ENCODE assay signal across 10 cellular contexts in genomic region chrY:20576460-20576859, GRCh38. TPM values are rescaled to one million over a fixed set of nuclear protein-coding genes. Genes with fewer than 3 reads are reported as not detected.
DNase-seq lines count a peak whose midpoint lies in the region; ATAC-seq, FAIRE-seq and TF ChIP-seq lines count a peak whose summit lies in the region.
"Had no signal": no experiment of that assay in that cellular context is flagged by ENCODE, and none has a peak within 500 bp of the region (broad histone marks: within the 10 kb centered on the region; RNA-seq: fewer than 3 reads in every experiment).

No MANE protein-coding gene starts in this region.

- H3K27ac Mint-ChIP-seq in stimulated activated naive CD8-positive, alpha-beta T cell treated with anti-CD3 and anti-CD28 coated beads, Interleukin-15, Interleukin-2, amounts not matched to agents 100 ng/mL and 50 ng/mL, for 24 hours, result peak overlapping the region; percentile 93
- H3K27ac Mint-ChIP-seq in WTC11, result peak overlapping the region; percentile 85; the same call in 1 of the 2 replicates
- peak overlapping the region; percentile 62 for H3K27ac Mint-ChIP-seq in glutamatergic neuron (ENCODE audit: unreplicated experiment)

- CTCF ChIA-PET in WTC11 (lab: Charles Lee), result no interaction called here

- peak overlapping the region; percentile 76 for H3K4me3 ChIP-seq in urinary bladder (ENCODE audit: low read depth, low read length)
- no peak overlapping the region for H3K4me3 ChIP-seq in pancreas

- no peaks in the 10 kb centered on the region for H3K9me3 Mint-ChIP-seq in stimulated activated naive CD8-positive, alpha-beta T cell treated with anti-CD3 and anti-CD28 coated beads, Interleukin-15, Interleukin-2, amounts not matched to agents 100 ng/mL and 50 ng/mL, for 24 hours
- peaks cover 8% of the 10 kb centered on the region for H3K9me3 Mint-ChIP-seq in WTC11
- no peaks in the 10 kb centered on the region for H3K9me3 Mint-ChIP-seq in glutamatergic neuron (ENCODE audit: unreplicated experiment)

- H3K9me3 ChIP-seq in pancreas, result no peaks in the 10 kb centered on the region

- no peak for TF ChIP-seq CTCF in WTC11 (IDR thresholded peaks at IDR 0.05)
- TF ChIP-seq CTCF in glutamatergic neuron (IDR thresholded peaks at IDR 0.05; ENCODE audit: partially characterized antibody, unreplicated experiment), result peak; percentile 18
- no peak for TF ChIP-seq CTCF in pancreas (IDR thresholded peaks at IDR 0.05)

- H3K4me3 Mint-ChIP-seq in stimulated activated naive CD8-positive, alpha-beta T cell treated with anti-CD3 and anti-CD28 coated beads, Interleukin-15, Interleukin-2, amounts not matched to agents 100 ng/mL and 50 ng/mL, for 24 hours, result peak overlapping the region; percentile 90
- peak overlapping the region; percentile 85 for H3K4me3 Mint-ChIP-seq in WTC11
- H3K4me3 Mint-ChIP-seq in glutamatergic neuron (ENCODE audit: unreplicated experiment), result peak overlapping the region; percentile 91

- peaks cover under 1% of the 10 kb centered on the region for H3K36me3 Mint-ChIP-seq in stimulated activated naive CD8-positive, alpha-beta T cell treated with anti-CD3 and anti-CD28 coated beads, Interleukin-15, Interleukin-2, amounts not matched to agents 100 ng/mL and 50 ng/mL, for 24 hours (ENCODE audit: low read depth)
- peaks cover 5% of the 10 kb centered on the region; the same call in 1 of the 2 replicates for H3K36me3 Mint-ChIP-seq in WTC11
- H3K36me3 Mint-ChIP-seq in glutamatergic neuron (ENCODE audit: unreplicated experiment), result no peaks in the 10 kb centered on the region

- POLR2A ChIA-PET in WTC11 (lab: Charles Lee), result no interaction called here

- no peaks in the 10 kb centered on the region for H3K36me3 ChIP-seq in urinary bladder (ENCODE audit: insufficient read depth)
- H3K36me3 ChIP-seq in pancreas, result no peaks in the 10 kb centered on the region

- peak overlapping the region; percentile 92 for H3K27ac ChIP-seq in urinary bladder (ENCODE audit: low read depth)
- no peak overlapping the region for H3K27ac ChIP-seq in pancreas

- 2% methylated on average over 4 of the region's 4 CpGs for WGBS in urinary bladder
- WGBS in pancreas, 2 donors, result 1% methylated on average over 4 of the region's 4 CpGs; no CpG with 5 or more reads in 1 of the 2 donors

- no peaks in the 10 kb centered on the region for H3K27me3 ChIP-seq in pancreas

- intact Hi-C loops in pancreas (cut with DNase I), result no loop called here

- no peaks in the 10 kb centered on the region for H3K4me1 ChIP-seq in urinary bladder (ENCODE audit: insufficient read depth)
- no peaks in the 10 kb centered on the region for H3K4me1 ChIP-seq in pancreas

- H3K27me3 Mint-ChIP-seq in stimulated activated naive CD8-positive, alpha-beta T cell treated with anti-CD3 and anti-CD28 coated beads, Interleukin-15, Interleukin-2, amounts not matched to agents 100 ng/mL and 50 ng/mL, for 24 hours, result no peaks in the 10 kb centered on the region
- H3K27me3 Mint-ChIP-seq in WTC11 (ENCODE audit: low read depth) (peaks cover 2% of the 10 kb centered on the region; the same call in 1 of the 2 replicates), glutamatergic neuron (ENCODE audit: unreplicated experiment) (no peaks in the 10 kb centered on the region)

- peaks cover 31% of the 10 kb centered on the region for H3K4me1 Mint-ChIP-seq in stimulated activated naive CD8-positive, alpha-beta T cell treated with anti-CD3 and anti-CD28 coated beads, Interleukin-15, Interleukin-2, amounts not matched to agents 100 ng/mL and 50 ng/mL, for 24 hours (ENCODE audit: low read depth)
- H3K4me1 Mint-ChIP-seq in WTC11 (0 out of 2 replicates have a peak, but pooled peaks cover 2% of the 10 kb centered on the region), glutamatergic neuron (ENCODE audit: low read depth, unreplicated experiment) (no peaks in the 10 kb centered on the region)

- no peak for ATAC-seq in stimulated activated naive CD8-positive, alpha-beta T cell treated with anti-CD3 and anti-CD28 coated beads, Interleukin-15, Interleukin-2, amounts not matched to agents 100 U/mL and 50 U/mL, for 24 hours
- ATAC-seq in WTC11, result no peak
- ATAC-seq in pancreas, result no peak
- no peak for ATAC-seq in HG02981 (IDR thresholded peaks at IDR 0.05; ENCODE audit: unreplicated experiment)
- ATAC-seq in GM21390 (IDR thresholded peaks at IDR 0.05; ENCODE audit: unreplicated experiment), result no peak

- no peak for DNase-seq in stimulated activated naive CD8-positive, alpha-beta T cell treated with anti-CD3 and anti-CD28 coated beads, Interleukin-15, Interleukin-2, amounts not matched to agents 100 U/mL and 50 U/mL, for 24 hours
- no peak for DNase-seq in WTC11 (ENCODE audit: low spot score)
- no peak for DNase-seq in glutamatergic neuron
- no peak for DNase-seq in pancreas
- DNase-seq: kidney glomerular epithelial cell, NCI-H1930 had no signal

- no peak for FAIRE-seq in pancreas (lab: Jason Lieb, UNC)

TF ChIP-seq in WTC11, 78 proteins besides CTCF, POLR2A, EP300 and RAD21 (continues in another document):
- TF ChIP-seq OVOL2 (CRISPR knock-in tag; IDR thresholded peaks at IDR 0.05; ENCODE audit: borderline replicate concordance) (no peak), FOXK1 (CRISPR knock-in tag; IDR thresholded peaks at IDR 0.05) (no peak), USF2 (CRISPR knock-in tag; IDR thresholded peaks at IDR 0.05) (no peak), ETV6 (CRISPR knock-in tag; IDR thresholded peaks at IDR 0.05) (no peak), SMAD4 (CRISPR knock-in tag; IDR thresholded peaks at IDR 0.05) (no peak), CBFB (CRISPR knock-in tag; IDR thresholded peaks at IDR 0.05; ENCODE audit: low read depth) (no peak), CREM (CRISPR knock-in tag; IDR thresholded peaks at IDR 0.05) (no peak)
- TF ChIP-seq, protein P1, sequence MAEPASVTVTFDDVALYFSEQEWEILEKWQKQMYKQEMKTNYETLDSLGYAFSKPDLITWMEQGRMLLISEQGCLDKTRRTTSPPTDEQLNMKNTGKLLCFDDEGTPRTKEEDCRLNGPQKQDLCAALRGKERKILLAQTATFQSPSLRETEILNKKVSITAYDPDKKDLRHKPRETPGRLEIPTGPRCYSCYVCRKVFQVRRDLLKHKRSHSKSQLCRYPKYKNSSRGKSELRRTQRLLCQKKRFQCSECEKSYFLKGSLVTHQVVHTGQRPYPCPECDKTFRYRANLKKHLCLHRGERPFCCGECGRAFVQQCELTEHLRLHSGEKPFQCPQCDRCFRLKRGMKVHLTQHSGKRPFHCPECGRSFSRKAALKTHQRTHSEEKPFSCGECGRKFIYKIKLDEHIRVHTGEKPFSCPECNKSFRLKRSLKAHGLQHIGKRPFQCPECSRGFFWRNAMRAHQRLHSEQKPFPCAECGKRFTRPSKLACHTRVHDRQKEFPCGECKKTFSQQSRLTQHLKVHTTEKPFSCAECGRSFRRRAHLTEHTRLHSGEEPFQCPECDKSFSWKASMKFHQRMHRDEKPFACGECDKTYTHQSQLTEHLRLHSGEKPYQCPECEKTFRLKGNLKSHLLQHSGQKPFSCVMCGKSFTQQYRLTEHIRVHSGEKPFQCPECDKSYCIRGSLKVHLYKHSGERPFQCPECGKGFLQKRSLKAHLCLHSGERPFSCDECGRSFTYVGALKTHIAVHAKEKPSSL (CRISPR knock-in tag; conservative IDR thresholded peaks at IDR 0.05), result no peak
- TF ChIP-seq, protein P2, sequence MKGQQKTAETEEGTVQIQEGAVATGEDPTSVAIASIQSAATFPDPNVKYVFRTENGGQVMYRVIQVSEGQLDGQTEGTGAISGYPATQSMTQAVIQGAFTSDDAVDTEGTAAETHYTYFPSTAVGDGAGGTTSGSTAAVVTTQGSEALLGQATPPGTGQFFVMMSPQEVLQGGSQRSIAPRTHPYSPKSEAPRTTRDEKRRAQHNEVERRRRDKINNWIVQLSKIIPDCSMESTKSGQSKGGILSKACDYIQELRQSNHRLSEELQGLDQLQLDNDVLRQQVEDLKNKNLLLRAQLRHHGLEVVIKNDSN (CRISPR knock-in tag; IDR thresholded peaks at IDR 0.05), result no peak
- TF ChIP-seq, protein P3, sequence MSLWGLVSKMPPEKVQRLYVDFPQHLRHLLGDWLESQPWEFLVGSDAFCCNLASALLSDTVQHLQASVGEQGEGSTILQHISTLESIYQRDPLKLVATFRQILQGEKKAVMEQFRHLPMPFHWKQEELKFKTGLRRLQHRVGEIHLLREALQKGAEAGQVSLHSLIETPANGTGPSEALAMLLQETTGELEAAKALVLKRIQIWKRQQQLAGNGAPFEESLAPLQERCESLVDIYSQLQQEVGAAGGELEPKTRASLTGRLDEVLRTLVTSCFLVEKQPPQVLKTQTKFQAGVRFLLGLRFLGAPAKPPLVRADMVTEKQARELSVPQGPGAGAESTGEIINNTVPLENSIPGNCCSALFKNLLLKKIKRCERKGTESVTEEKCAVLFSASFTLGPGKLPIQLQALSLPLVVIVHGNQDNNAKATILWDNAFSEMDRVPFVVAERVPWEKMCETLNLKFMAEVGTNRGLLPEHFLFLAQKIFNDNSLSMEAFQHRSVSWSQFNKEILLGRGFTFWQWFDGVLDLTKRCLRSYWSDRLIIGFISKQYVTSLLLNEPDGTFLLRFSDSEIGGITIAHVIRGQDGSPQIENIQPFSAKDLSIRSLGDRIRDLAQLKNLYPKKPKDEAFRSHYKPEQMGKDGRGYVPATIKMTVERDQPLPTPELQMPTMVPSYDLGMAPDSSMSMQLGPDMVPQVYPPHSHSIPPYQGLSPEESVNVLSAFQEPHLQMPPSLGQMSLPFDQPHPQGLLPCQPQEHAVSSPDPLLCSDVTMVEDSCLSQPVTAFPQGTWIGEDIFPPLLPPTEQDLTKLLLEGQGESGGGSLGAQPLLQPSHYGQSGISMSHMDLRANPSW (CRISPR knock-in tag; conservative IDR thresholded peaks at IDR 0.05; ENCODE audit: low read depth), result no peak

RNA-seq across cellular contexts. Expression of gene EIF1AY, which starts 0.9 kb away (rescaled TPM):
- 23.5 to 25.2 TPM (median 24.0 TPM) in 3 replicates for total RNA-seq in WTC11 (2021)
- total RNA-seq in glutamatergic neuron (ENCODE audit: unreplicated experiment), result 32.4 TPM
- not detected for total RNA-seq in urinary bladder
- 35.7 TPM for polyA plus RNA-seq in urinary bladder
- total RNA-seq in pancreas, result 10 to 100 TPM in 1 of 6 donors, under 1 TPM in 1, not detected in 4; 0.32 to 10.8 TPM
- 1 to 10 TPM in 1 of 2 donors, not detected in 1; 8.6 TPM for polyA plus RNA-seq in pancreas
